ENCODE assay signal across 8 cellular contexts in the genomic region with DNA sequence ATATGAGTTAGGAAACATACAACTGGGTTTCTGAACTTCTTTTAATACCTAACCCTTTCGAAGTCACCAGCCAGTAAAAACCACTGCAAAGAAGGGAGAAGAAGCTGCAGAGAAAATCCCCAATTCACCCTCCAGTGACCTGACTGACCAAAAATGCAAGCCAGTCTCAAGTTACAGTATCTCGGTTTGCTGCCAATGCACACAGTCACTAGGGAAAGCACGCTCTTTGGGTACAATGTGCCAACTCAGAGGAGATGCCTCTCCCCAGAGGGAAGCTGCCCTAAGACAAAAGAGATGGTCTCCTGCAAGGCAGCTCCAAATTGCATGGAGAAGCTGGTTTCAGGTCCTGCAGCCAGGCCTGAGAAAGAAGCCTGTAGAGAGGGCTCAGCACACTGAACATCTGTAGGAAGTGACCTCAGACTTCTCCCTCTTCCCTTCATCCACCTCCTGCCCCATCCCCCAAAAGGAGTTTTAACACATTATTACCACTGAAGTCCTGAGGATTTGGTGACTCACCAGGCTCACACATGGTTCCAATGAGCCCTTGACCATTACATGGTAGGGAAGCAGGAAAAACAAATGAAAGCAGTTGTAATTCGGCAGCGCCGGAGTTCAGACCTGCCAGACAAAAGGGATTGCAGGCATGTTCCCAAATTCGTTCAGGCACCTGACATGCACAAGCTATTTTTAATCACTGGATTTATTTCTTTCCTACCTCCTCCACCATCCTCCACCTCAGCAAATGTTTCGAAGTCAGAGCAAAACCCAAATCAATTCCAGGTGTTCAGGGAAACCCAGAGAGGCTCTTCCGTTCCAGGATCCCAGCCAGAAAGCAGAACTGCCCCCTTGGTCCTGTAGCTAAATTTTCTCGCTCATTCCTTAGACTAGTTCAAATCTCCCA.
DNase-seq lines count a peak whose midpoint lies in the region; ATAC-seq and TF ChIP-seq lines count a peak whose summit lies in the region.

No MANE protein-coding gene starts in this region.

- TF ChIP-seq CTCF in fibroblast of the aortic adventitia (IDR thresholded peaks at IDR 0.05; ENCODE audit: insufficient read depth, low read length), result peak; percentile 0

- ATAC-seq in GM19397 (IDR thresholded peaks at IDR 0.05; ENCODE audit: unreplicated experiment) (peak; percentile 61), HG03460 (IDR thresholded peaks at IDR 0.05; ENCODE audit: unreplicated experiment) (peak; percentile 72)

- DNase-seq in DMS53 treated with DMSO at 0.1 percent for 48 hours (lab: John Stamatoyannopoulos, UW; ENCODE audit: unreplicated experiment), result peak; percentile 67
- DNase-seq in T1000 (lab: John Stamatoyannopoulos, UW), result peak; percentile 72
- DNase-seq in fibroblast of the aortic adventitia (ENCODE audit: low read depth), result peak; percentile 99
- DNase-seq in skeletal muscle cell (ENCODE audit: low read depth), result peak; percentile 93
- no peak for DNase-seq in OCI-M1 (lab: John Stamatoyannopoulos, UW)
- no peak for DNase-seq in erythroblast (lab: John Stamatoyannopoulos, UW)

- no peak for TF ChIP-seq POLR2A in erythroblast (IDR thresholded peaks at IDR 0.05; ENCODE audit: low read length)

- H3K4me3 ChIP-seq in fibroblast of the aortic adventitia (ENCODE audit: low read depth, low read length) (peak overlapping the region; percentile 43), skeletal muscle cell (ENCODE audit: low read depth, low read length) (peak overlapping the region; percentile 32)

Comparison
In these comparisons a context has a peak if more than half of its experiments do, and no peak if none do; other contexts are left out.
1. DNase-seq: peak in DMS53 treated with DMSO at 0.1 percent for 48 hours (single experiment), T1000 (single experiment), fibroblast of the aortic adventitia (single experiment) and skeletal muscle cell (single experiment); none in OCI-M1 (single experiment) and erythroblast (0 of 2).